In genomic region chr2:142223309-142223708, GRCh38 we compare ENCODE assay signal across 23 cellular contexts.
"Had no signal": no experiment of that assay in that cellular context is flagged by ENCODE, and none has a peak within 500 bp of the region (broad histone marks: within the 10 kb centered on the region; RNA-seq: fewer than 3 reads in every experiment).

No MANE protein-coding gene starts in this region.

- H3K36me3 ChIP-seq: colonic mucosa, esophagus muscularis mucosa, gastroesophageal sphincter, heart left ventricle, sigmoid colon, stomach, thyroid gland had no signal

- H3K27me3 ChIP-seq: colonic mucosa, esophagus muscularis mucosa, foreskin keratinocyte, gastroesophageal sphincter, heart left ventricle, sigmoid colon, stomach, thyroid gland had no signal

- H3K27me3 Mint-ChIP-seq: dendritic cell treated with granulocyte-macrophage colony-stimulating factor and Interleukin-4, amounts not matched to agents 40 ng/mL and 50 ng/mL, for 4 days; naive thymus-derived CD8-positive, alpha-beta T cell had no signal

- H3K9me3 Mint-ChIP-seq: nephron progenitor cell had no signal

- H3K36me3 Mint-ChIP-seq: stimulated activated effector memory CD8-positive, alpha-beta T cell treated with anti-CD3 and anti-CD28 coated beads, Interleukin-12 subunit alpha, Interleukin-12 subunit beta, amount 100 ng/mL, for 72 hours had no signal

- DNase-seq: colonic mucosa; effector CD8-positive, alpha-beta T cell; foreskin keratinocyte; heart left ventricle; hippocampal formation; mesendoderm; naive thymus-derived CD8-positive, alpha-beta T cell; nephron progenitor cell; nucleus accumbens; psoas muscle; right cardiac atrium; sigmoid colon; stimulated activated CD4-positive, alpha-beta T cell treated with anti-CD3 and anti-CD28 coated beads, Interleukin-2, amount 100 ng/mL, for 24 hours; stimulated activated CD4-positive, alpha-beta T cell treated with anti-CD3 and anti-CD28 coated beads, Interleukin-4, amount 100 ng/mL, for 24 hours; stimulated activated naive CD4-positive, alpha-beta T cell treated with Interleukin-2 at 50 U/mL for 16 hours; stomach; thyroid gland; trophoblast cell had no signal

- H3K27ac ChIP-seq: colonic mucosa, esophagus muscularis mucosa, foreskin keratinocyte, gastroesophageal sphincter, heart left ventricle, psoas muscle, sigmoid colon, stomach, thyroid gland had no signal

- H3K9me3 ChIP-seq: colonic mucosa, esophagus muscularis mucosa, gastroesophageal sphincter, heart left ventricle, psoas muscle, sigmoid colon, thyroid gland had no signal

- H3K4me1 ChIP-seq: colonic mucosa, esophagus muscularis mucosa, gastroesophageal sphincter, heart left ventricle, psoas muscle, sigmoid colon, stomach, thyroid gland had no signal

- H3K4me3 ChIP-seq: colonic mucosa, esophagus muscularis mucosa, gastroesophageal sphincter, heart left ventricle, lung, psoas muscle, sigmoid colon, stomach, thyroid gland had no signal

- H3K4me3 Mint-ChIP-seq: dendritic cell treated with granulocyte-macrophage colony-stimulating factor and Interleukin-4, amounts not matched to agents 40 ng/mL and 50 ng/mL, for 4 days; naive thymus-derived CD8-positive, alpha-beta T cell; nephron progenitor cell; stimulated activated effector memory CD8-positive, alpha-beta T cell treated with anti-CD3 and anti-CD28 coated beads, Interleukin-12 subunit alpha, Interleukin-12 subunit beta, amount 100 ng/mL, for 72 hours had no signal

- H3K4me1 Mint-ChIP-seq: naive thymus-derived CD8-positive, alpha-beta T cell; nephron progenitor cell; stimulated activated effector memory CD8-positive, alpha-beta T cell treated with anti-CD3 and anti-CD28 coated beads, Interleukin-12 subunit alpha, Interleukin-12 subunit beta, amount 100 ng/mL, for 72 hours had no signal

- H3K27ac Mint-ChIP-seq: dendritic cell treated with granulocyte-macrophage colony-stimulating factor and Interleukin-4, amounts not matched to agents 40 ng/mL and 50 ng/mL, for 4 days; naive thymus-derived CD8-positive, alpha-beta T cell; nephron progenitor cell; stimulated activated effector memory CD8-positive, alpha-beta T cell treated with anti-CD3 and anti-CD28 coated beads, Interleukin-12 subunit alpha, Interleukin-12 subunit beta, amount 100 ng/mL, for 72 hours had no signal

- ATAC-seq: foreskin keratinocyte; gastroesophageal sphincter; heart left ventricle; naive thymus-derived CD8-positive, alpha-beta T cell; psoas muscle; right cardiac atrium; stimulated activated effector memory CD8-positive, alpha-beta T cell treated with anti-CD3 and anti-CD28 coated beads, Interleukin-12 subunit alpha, Interleukin-12 subunit beta, amount 100 ng/mL, for 72 hours had no signal
